1 cellular context compared by ENCODE assay signal in genomic region chr3:105387122-105387751, GRCh38.
TF ChIP-seq lines count a peak whose summit lies in the region.

No MANE protein-coding gene starts in this region.

TF ChIP-seq in HepG2, 621 proteins besides CTCF, POLR2A, EP300 and RAD21 (continued from another document and continues in another):
- TF ChIP-seq HOMEZ (CRISPR knock-in tag; IDR thresholded peaks at IDR 0.05; ENCODE audit: low read depth): peak; percentile 85
- TF ChIP-seq JARID2 (CRISPR knock-in tag; IDR thresholded peaks at IDR 0.05; ENCODE audit: insufficient replicate concordance): no peak
- TF ChIP-seq E2F1 (CRISPR knock-in tag; IDR thresholded peaks at IDR 0.05): no peak; the same call in 1 of the 2 replicates
- 0 out of 2 replicates have a peak, but pooled peaks have one; percentile 65 for TF ChIP-seq ZMAT3 (CRISPR knock-in tag; conservative IDR thresholded peaks at IDR 0.05)
- 0 out of 2 replicates have a peak, but pooled peaks have one; percentile 34 for TF ChIP-seq HMGXB3 (CRISPR knock-in tag; IDR thresholded peaks at IDR 0.05; ENCODE audit: borderline replicate concordance)
- TF ChIP-seq IRF9 (CRISPR knock-in tag; IDR thresholded peaks at IDR 0.05; ENCODE audit: borderline replicate concordance): no peak
- TF ChIP-seq ZNF24 (IDR thresholded peaks at IDR 0.05): peak; percentile 33
- TF ChIP-seq ZC3H4 (CRISPR knock-in tag; IDR thresholded peaks at IDR 0.05; ENCODE audit: borderline replicate concordance): no peak
- no peak for TF ChIP-seq ZNF496 (CRISPR knock-in tag; IDR thresholded peaks at IDR 0.05; ENCODE audit: insufficient replicate concordance)
- TF ChIP-seq BATF2 (CRISPR knock-in tag; IDR thresholded peaks at IDR 0.05): no peak
- no peak for TF ChIP-seq HNF1B (CRISPR knock-in tag; IDR thresholded peaks at IDR 0.05)
- TF ChIP-seq ZNF674 (CRISPR knock-in tag; IDR thresholded peaks at IDR 0.05; ENCODE audit: low read depth): no peak
- no peak; the same call in 1 of the 2 replicates for TF ChIP-seq STAG1 (CRISPR knock-in tag; IDR thresholded peaks at IDR 0.05)
- no peak for TF ChIP-seq MAFK (conservative IDR thresholded peaks at IDR 0.05 in 1 of 2, IDR thresholded peaks at IDR 0.05 in 1 of 2; ENCODE audit: low read length in 2 of 2)
- peak; percentile 94 for TF ChIP-seq ZNF503 (CRISPR knock-in tag; IDR thresholded peaks at IDR 0.05)
- no peak for TF ChIP-seq WIZ (CRISPR knock-in tag; IDR thresholded peaks at IDR 0.05)
- no peak for TF ChIP-seq DR1 (CRISPR knock-in tag; IDR thresholded peaks at IDR 0.05)
- TF ChIP-seq FOXP1 (IDR thresholded peaks at IDR 0.05): peak; percentile 90
- peak; percentile 98 for TF ChIP-seq FOXP1 (CRISPR knock-in tag; IDR thresholded peaks at IDR 0.05)
- TF ChIP-seq ZNF337 (CRISPR knock-in tag; IDR thresholded peaks at IDR 0.05; ENCODE audit: borderline replicate concordance, low read depth): no peak
- peak; percentile 23; the same call in 1 of the 2 replicates for TF ChIP-seq MLX (CRISPR knock-in tag; IDR thresholded peaks at IDR 0.05)
- peak; percentile 87 for TF ChIP-seq FOXK1 (CRISPR knock-in tag; IDR thresholded peaks at IDR 0.05; ENCODE audit: borderline replicate concordance, low read depth)
- TF ChIP-seq CSRNP2 (CRISPR knock-in tag; conservative IDR thresholded peaks at IDR 0.05; ENCODE audit: low read depth): no peak
- peak; percentile 44; the same call in 1 of the 2 replicates for TF ChIP-seq ZKSCAN1 (IDR thresholded peaks at IDR 0.05; ENCODE audit: low read length)
- TF ChIP-seq ZSCAN29 (CRISPR knock-in tag; conservative IDR thresholded peaks at IDR 0.05): 0 out of 2 replicates have a peak, but pooled peaks have one; percentile 61
- no peak for TF ChIP-seq BHLHE40 (IDR thresholded peaks at IDR 0.05; ENCODE audit: low read length)
- no peak for TF ChIP-seq ZNF318 (CRISPR knock-in tag; IDR thresholded peaks at IDR 0.05)
- TF ChIP-seq STAT5B (CRISPR knock-in tag; IDR thresholded peaks at IDR 0.05): no peak
- TF ChIP-seq ZNF331 (CRISPR knock-in tag; IDR thresholded peaks at IDR 0.05): 0 out of 2 replicates have a peak, but pooled peaks have one; percentile 47
- TF ChIP-seq ARID2 (CRISPR knock-in tag; IDR thresholded peaks at IDR 0.05; ENCODE audit: borderline replicate concordance): peak; percentile 49; the same call in 1 of the 2 replicates
- TF ChIP-seq TCF12 (IDR thresholded peaks at IDR 0.05): no peak
- peak; percentile 72; the same call in 1 of the 2 replicates for TF ChIP-seq TCF12 (CRISPR knock-in tag; IDR thresholded peaks at IDR 0.05)
